8 cellular contexts compared by ENCODE assay signal in the genomic region with DNA sequence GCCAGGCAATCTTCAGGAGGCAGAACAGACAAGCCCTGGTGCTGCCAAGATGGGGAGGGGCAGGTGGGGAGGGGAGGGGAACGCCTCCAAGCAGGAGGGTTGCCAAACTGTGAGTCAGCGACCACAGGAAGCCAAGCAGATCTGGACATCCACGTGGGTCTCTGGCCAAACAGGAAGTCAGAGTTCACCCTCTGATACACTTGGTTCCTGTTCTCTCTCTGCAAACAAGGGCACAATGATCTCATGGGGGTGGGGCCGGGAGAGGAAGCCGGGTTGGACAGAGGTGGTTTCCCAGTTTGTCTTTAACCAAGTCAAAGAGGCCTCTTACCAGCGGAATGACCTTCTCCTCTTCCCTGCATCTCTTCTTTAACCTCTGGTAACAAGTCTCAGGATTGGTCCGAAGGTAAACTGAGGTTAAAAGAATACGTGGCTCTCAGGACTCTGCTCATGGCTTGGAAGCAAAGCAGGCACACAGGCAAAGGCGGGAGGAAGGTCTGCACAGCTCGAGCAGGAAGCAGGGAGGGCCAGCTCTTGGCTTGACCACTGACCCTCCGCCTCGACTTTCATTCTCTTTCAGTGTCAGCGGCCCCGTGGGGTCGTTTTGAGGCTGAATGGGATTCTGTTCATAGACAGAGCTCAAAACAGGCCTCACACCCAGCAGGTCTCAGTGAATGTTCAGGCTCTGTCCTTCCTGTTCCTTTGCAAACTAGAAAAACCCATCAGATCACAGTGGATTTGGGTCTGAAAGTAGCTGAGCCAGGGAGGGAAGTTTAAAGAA. TPM values are rescaled to one million over a fixed set of nuclear protein-coding genes. Genes with fewer than 3 reads are reported as not detected.
DNase-seq lines count a peak whose midpoint lies in the region; ATAC-seq, FAIRE-seq and TF ChIP-seq lines count a peak whose summit lies in the region.

No MANE protein-coding gene starts in this region.

- ATAC-seq in GM19395 (IDR thresholded peaks at IDR 0.05; ENCODE audit: unreplicated experiment) (peak; percentile 98), HG03558 (IDR thresholded peaks at IDR 0.05; ENCODE audit: extremely low read depth, unreplicated experiment) (peak; percentile 88), pancreas (peak; percentile 92 to 97 (median 95))

- H3K9me3 Mint-ChIP-seq in activated naive CD4-positive, alpha-beta T cell treated with anti-CD3 and anti-CD28 coated beads for 36 hours = no peaks in the 10 kb centered on the region

- no peaks in the 10 kb centered on the region for H3K36me3 Mint-ChIP-seq in activated naive CD4-positive, alpha-beta T cell treated with anti-CD3 and anti-CD28 coated beads for 36 hours (ENCODE audit: low read depth)

- peak in 13 of 14 donors; percentile 39 to 98 (median 91) for DNase-seq in C1 segment of cervical spinal cord (lab: John Stamatoyannopoulos, UW)
- peak; percentile 93 for DNase-seq in SHP77 (lab: John Stamatoyannopoulos, UW)
- peak; percentile 96 for DNase-seq in activated naive CD4-positive, alpha-beta T cell treated with anti-CD3 and anti-CD28 coated beads for 36 hours
- peak; percentile 89 for DNase-seq in germinal center (ENCODE audit: low spot score)
- peak; percentile 89 to 99 (median 98) for DNase-seq in pancreas
- peak; percentile 99 for DNase-seq in thyroid gland

- H3K27me3 Mint-ChIP-seq in activated naive CD4-positive, alpha-beta T cell treated with anti-CD3 and anti-CD28 coated beads for 36 hours (ENCODE audit: low read depth) = no peaks in the 10 kb centered on the region

- CTCF ChIA-PET in activated naive CD4-positive, alpha-beta T cell treated with anti-CD3 and anti-CD28 coated beads for 36 hours (lab: Charles Lee) = interaction anchor here (1.2 kb wide), 2 partner anchors 31 to 112 kb away, joined by 4 to 5 read pairs; no protein-coding TSS in a partner anchor

- TF ChIP-seq CTCF in pancreas (IDR thresholded peaks at IDR 0.05) (no peak), thyroid gland (IDR thresholded peaks at IDR 0.05) (no peak)

- H3K36me3 ChIP-seq in pancreas (peaks cover 0 to 4% (median 0%) of the 10 kb centered on the region in 3 donors), thyroid gland (no peaks in the 10 kb centered on the region)

- peak in 1 of 2 donors; percentile 53 for TF ChIP-seq POLR2A in thyroid gland (IDR thresholded peaks at IDR 0.05)

- peak overlapping the region; percentile 68 for H3K4me3 Mint-ChIP-seq in activated naive CD4-positive, alpha-beta T cell treated with anti-CD3 and anti-CD28 coated beads for 36 hours

- H3K27ac ChIP-seq in pancreas = peak overlapping the region; percentile 96 to 100 (median 99)
- peak overlapping the region; percentile 90 to 96 (median 95) for H3K27ac ChIP-seq in thyroid gland

- peaks cover 60% of the 10 kb centered on the region for H3K4me1 Mint-ChIP-seq in activated naive CD4-positive, alpha-beta T cell treated with anti-CD3 and anti-CD28 coated beads for 36 hours (ENCODE audit: low read depth)

- H3K9me3 ChIP-seq in pancreas (no peaks in the 10 kb centered on the region), thyroid gland (no peaks in the 10 kb centered on the region)

- WGBS in pancreas, 2 donors = 23 to 26% methylated on average over 15 of the region's 15 CpGs
- 25% methylated on average over 15 of the region's 15 CpGs for WGBS in thyroid gland, 2 donors

- peak; percentile 87 for FAIRE-seq in pancreas (lab: Jason Lieb, UNC)

- H3K4me1 ChIP-seq in pancreas (peaks cover 25 to 41% (median 28%) of the 10 kb centered on the region in 3 donors), thyroid gland (peaks cover 61 to 85% of the 10 kb centered on the region in 2 donors)

- peak overlapping the region in 2 of 4 donors; percentile 4 to 26 for H3K4me3 ChIP-seq in pancreas
- no peak overlapping the region for H3K4me3 ChIP-seq in thyroid gland (replicated peaks in 1 of 3)

- H3K27me3 ChIP-seq in pancreas (no peaks in the 10 kb centered on the region), thyroid gland (no peaks in the 10 kb centered on the region)

- peak overlapping the region; percentile 93 for H3K27ac Mint-ChIP-seq in activated naive CD4-positive, alpha-beta T cell treated with anti-CD3 and anti-CD28 coated beads for 36 hours

- intact Hi-C loops in activated naive CD4-positive, alpha-beta T cell treated with anti-CD3 and anti-CD28 coated beads for 36 hours (cut with micrococcal nuclease) = loop anchor here (1.0 to 2.0 kb wide), 7 partner anchors 7 to 356 kb away; no protein-coding TSS in a partner anchor
- intact Hi-C loops in pancreas (cut with DNase I) (no loop called here), thyroid gland (cut with DNase I) (loop anchor here (5.0 kb wide), 1 partner anchor 35 kb away; the partner anchor contains the start of genes CKLF and TK2)

RNA-seq across cellular contexts. Expression of gene TK2, which starts 32.9 kb away (rescaled TPM):
- total RNA-seq in activated naive CD4-positive, alpha-beta T cell treated with anti-CD3 and anti-CD28 coated beads for 36 hours = 1 to 10 TPM; 5.7 to 5.9 TPM
- total RNA-seq in pancreas = 10 to 100 TPM; 16.7 to 22.9 (median 21.6) TPM
- 10 to 100 TPM; 13.9 to 17.4 TPM for polyA plus RNA-seq in pancreas
- total RNA-seq in thyroid gland = 10 to 100 TPM; 31.6 to 55.5 (median 46.6) TPM

RNA-seq across cellular contexts. Expression of gene CKLF, which starts 35.4 kb away (rescaled TPM):
- 100 to 1,000 TPM; 114 to 126 TPM for total RNA-seq in activated naive CD4-positive, alpha-beta T cell treated with anti-CD3 and anti-CD28 coated beads for 36 hours
- total RNA-seq in pancreas (10 to 100 TPM in 3 of 6 donors, 1 to 10 TPM in 3; 5.9 to 26.1 (median 8.3) TPM), thyroid gland (10 to 100 TPM; 22.1 to 79.4 (median 49.9) TPM)
- 10 to 100 TPM; 11.9 to 24.9 TPM for polyA plus RNA-seq in pancreas

RNA-seq across cellular contexts. Expression of gene CMTM1, which starts 49.2 kb away (rescaled TPM):
- total RNA-seq in activated naive CD4-positive, alpha-beta T cell treated with anti-CD3 and anti-CD28 coated beads for 36 hours = 1 to 10 TPM; 4.2 to 8.2 TPM
- 1 to 10 TPM in 3 of 6 donors, under 1 TPM in 3; 0.65 to 3.9 (median 1.5) TPM for total RNA-seq in pancreas
- under 1 TPM; 0.28 to 0.46 TPM for polyA plus RNA-seq in pancreas
- total RNA-seq in thyroid gland = 1 to 10 TPM in 1 of 4 donors, not detected in 3; 3.8 TPM

Comparison
In these comparisons a context has a peak if more than half of its experiments do, and no peak if none do; other contexts are left out.
1. intact Hi-C loops: an anchor here in activated naive CD4-positive, alpha-beta T cell treated with anti-CD3 and anti-CD28 coated beads for 36 hours (1.0 to 2.0 kb wide) and thyroid gland (5.0 kb wide); none called in pancreas.